9 cellular contexts compared by ENCODE assay signal in genomic region chr17:76032073-76032779, GRCh38. TPM values are rescaled to one million over a fixed set of nuclear protein-coding genes. Genes with fewer than 3 reads are reported as not detected.
DNase-seq lines count a peak whose midpoint lies in the region; ATAC-seq and TF ChIP-seq lines count a peak whose summit lies in the region.
"Had no signal": no experiment of that assay in that cellular context is flagged by ENCODE, and none has a peak within 500 bp of the region (broad histone marks: within the 10 kb centered on the region; RNA-seq: fewer than 3 reads in every experiment).

No MANE protein-coding gene starts in this region.

- no peak overlapping the region for H3K9ac ChIP-seq in DND-41 (ENCODE audit: low read depth, low read length)

- H3K27ac ChIP-seq in DND-41 (ENCODE audit: low read length), result no peak overlapping the region

- H2AFZ ChIP-seq in DND-41 (ENCODE audit: low read depth, low read length), result 0 out of 2 replicates have a peak overlapping the region, but pooled peaks have one; percentile 3

- H3K9me3 Mint-ChIP-seq in activated naive CD4-positive, alpha-beta T cell treated with anti-CD3 and anti-CD28 coated beads, Interleukin-2, amount 10 ng/mL, durations not matched to agents 7 days and 5 days, result no peaks in the 10 kb centered on the region
- H3K9me3 Mint-ChIP-seq: natural killer cell treated with Interleukin-12 subunit alpha and Interleukin-12 subunit beta and Interleukin-15 and Interleukin-18, amount 100 ng/mL, for 72 hours had no signal

- no peak overlapping the region for H3K4me3 Mint-ChIP-seq in activated naive CD4-positive, alpha-beta T cell treated with anti-CD3 and anti-CD28 coated beads, Interleukin-2, amount 10 ng/mL, durations not matched to agents 7 days and 5 days
- H3K4me3 Mint-ChIP-seq: natural killer cell treated with Interleukin-12 subunit alpha and Interleukin-12 subunit beta and Interleukin-15 and Interleukin-18, amount 100 ng/mL, for 72 hours had no signal

- H3K4me3 ChIP-seq in DND-41 (ENCODE audit: low read depth in 1 of 2, low read length in 2 of 2) (no peak overlapping the region), kidney epithelial cell (ENCODE audit: low read depth, low read length) (no peak overlapping the region)

- no peak overlapping the region for H3K27ac Mint-ChIP-seq in activated naive CD4-positive, alpha-beta T cell treated with anti-CD3 and anti-CD28 coated beads, Interleukin-2, amount 10 ng/mL, durations not matched to agents 7 days and 5 days
- H3K27ac Mint-ChIP-seq: natural killer cell treated with Interleukin-12 subunit alpha and Interleukin-12 subunit beta and Interleukin-15 and Interleukin-18, amount 100 ng/mL, for 72 hours had no signal

- no peak overlapping the region for H3K4me2 ChIP-seq in DND-41 (ENCODE audit: insufficient read depth, low read length)

- no peaks in the 10 kb centered on the region for H3K79me2 ChIP-seq in DND-41 (ENCODE audit: insufficient read depth, low read length)

- H3K27me3 ChIP-seq in DND-41 (ENCODE audit: insufficient read depth, low read length, poor library complexity) (no peaks in the 10 kb centered on the region), kidney epithelial cell (ENCODE audit: control insufficient read depth, insufficient read depth, low read length) (no peaks in the 10 kb centered on the region)

- DNase-seq in DND-41 (no peak), NCI-H345 (lab: John Stamatoyannopoulos, UW) (peak; percentile 80), kidney epithelial cell (ENCODE audit: low read depth) (no peak)
- no peak for DNase-seq in activated naive CD4-positive, alpha-beta T cell treated with anti-CD3 and anti-CD28 coated beads, Interleukin-2, amount 10 ng/mL, durations not matched to agents 7 days and 5 days
- DNase-seq: CD4-positive, CD25-positive, alpha-beta regulatory T cell had no signal

- H3K4me1 ChIP-seq in DND-41 (ENCODE audit: insufficient read depth, low read length), result peaks cover 27% of the 10 kb centered on the region

- no peaks in the 10 kb centered on the region for H4K20me1 ChIP-seq in DND-41 (ENCODE audit: insufficient read depth, low read length)

- H3K36me3 Mint-ChIP-seq in activated naive CD4-positive, alpha-beta T cell treated with anti-CD3 and anti-CD28 coated beads, Interleukin-2, amount 10 ng/mL, durations not matched to agents 7 days and 5 days, result peaks cover 4% of the 10 kb centered on the region
- H3K36me3 Mint-ChIP-seq: CD4-positive, CD25-positive, alpha-beta regulatory T cell; natural killer cell treated with Interleukin-12 subunit alpha and Interleukin-12 subunit beta and Interleukin-15 and Interleukin-18, amount 100 ng/mL, for 72 hours had no signal

- no peak for ATAC-seq in DND-41 (ENCODE audit: insufficient read depth, low read depth)
- ATAC-seq in GM19397 (IDR thresholded peaks at IDR 0.05; ENCODE audit: unreplicated experiment), result no peak
- ATAC-seq in HG03175 (IDR thresholded peaks at IDR 0.05; ENCODE audit: unreplicated experiment), result no peak
- ATAC-seq: natural killer cell treated with Interleukin-12 subunit alpha and Interleukin-12 subunit beta and Interleukin-15 and Interleukin-18, amount 100 ng/mL, for 72 hours had no signal

- CTCF ChIA-PET in activated naive CD4-positive, alpha-beta T cell treated with anti-CD3 and anti-CD28 coated beads, Interleukin-2, amount 10 ng/mL, durations not matched to agents 7 days and 5 days (lab: Charles Lee), result interaction anchor here (0.7 to 1.2 kb wide), 3 partner anchors 13 to 19 kb away, joined by 3 to 5 read pairs (median 4); no protein-coding TSS in a partner anchor

- peaks cover 6% of the 10 kb centered on the region for H3K27me3 Mint-ChIP-seq in activated naive CD4-positive, alpha-beta T cell treated with anti-CD3 and anti-CD28 coated beads, Interleukin-2, amount 10 ng/mL, durations not matched to agents 7 days and 5 days
- H3K27me3 Mint-ChIP-seq: CD4-positive, CD25-positive, alpha-beta regulatory T cell; natural killer cell treated with Interleukin-12 subunit alpha and Interleukin-12 subunit beta and Interleukin-15 and Interleukin-18, amount 100 ng/mL, for 72 hours had no signal

- peaks cover 15% of the 10 kb centered on the region for H3K4me1 Mint-ChIP-seq in activated naive CD4-positive, alpha-beta T cell treated with anti-CD3 and anti-CD28 coated beads, Interleukin-2, amount 10 ng/mL, durations not matched to agents 7 days and 5 days

- TF ChIP-seq CTCF in DND-41 (IDR thresholded peaks at IDR 0.05; ENCODE audit: borderline replicate concordance, extremely low read depth, low read length, poor library complexity, severe bottlenecking) (no peak), kidney epithelial cell (IDR thresholded peaks at IDR 0.05; ENCODE audit: insufficient read depth, low read length, poor library complexity, severe bottlenecking) (peak; percentile 22)

- H3K36me3 ChIP-seq in DND-41 (ENCODE audit: insufficient read depth, low read length), result no peaks in the 10 kb centered on the region
- no peaks in the 10 kb centered on the region for H3K36me3 ChIP-seq in kidney epithelial cell (ENCODE audit: control insufficient read depth, insufficient read depth, low read length)

- H3K9me3 ChIP-seq in DND-41 (ENCODE audit: insufficient read depth, low read length, severe bottlenecking), result no peaks in the 10 kb centered on the region

RNA-seq across cellular contexts. Expression of gene EVPL, which starts 5.1 kb away (rescaled TPM):
- total RNA-seq in kidney epithelial cell, result 8.5 and 8.8 TPM in 2 replicates
- total RNA-seq: RPMI7951 had no signal

RNA-seq across cellular contexts. Expression of gene CDK3, which starts 31.6 kb away (rescaled TPM):
- total RNA-seq in kidney epithelial cell, result 7.4 and 11.5 TPM in 2 replicates

RNA-seq across cellular contexts. Expression of gene SRP68, which starts 40.1 kb away (rescaled TPM):
- 45.7 and 53.2 TPM in 2 replicates for total RNA-seq in kidney epithelial cell

RNA-seq across cellular contexts. Expression of gene GALR2, which starts 42.4 kb away (rescaled TPM):
- total RNA-seq in kidney epithelial cell, result 0.33 and 0.34 TPM in 2 replicates
- total RNA-seq: RPMI7951 had no signal

RNA-seq across cellular contexts. Expression of gene ZACN, which starts 46.8 kb away (rescaled TPM):
- total RNA-seq in kidney epithelial cell, result not detected in 2 replicates
- total RNA-seq: RPMI7951 had no signal
